ENCODE assay signal across 8 cellular contexts in genomic region chr7:148883233-148884048, GRCh38. TPM values are rescaled to one million over a fixed set of nuclear protein-coding genes. Genes with fewer than 3 reads are reported as not detected.
A peak's percentile ranks its signal among the peaks of the same experiment; 100 is the strongest.
DNase-seq lines count a peak whose midpoint lies in the region; ATAC-seq and TF ChIP-seq lines count a peak whose summit lies in the region.

No MANE protein-coding gene starts in this region.

- peak; percentile 20 for ATAC-seq in GM18873 (IDR thresholded peaks at IDR 0.05; ENCODE audit: low FRiP score, unreplicated experiment)
- ATAC-seq in HG03139 (IDR thresholded peaks at IDR 0.05; ENCODE audit: unreplicated experiment) = peak; percentile 28
- peak; percentile 10 to 18 for ATAC-seq in right cardiac atrium
- ATAC-seq in aorta (ENCODE audit: low FRiP score) = peak; percentile 37

- WGBS in right cardiac atrium = under 1% methylated on average over 90 of the region's 90 CpGs
- WGBS in aorta, 2 donors = 1% methylated on average over 57 to 90 of the region's 90 CpGs

- peak overlapping the region; percentile 40 for H3K27ac ChIP-seq in right cardiac atrium (ENCODE audit: low read length)
- no peak overlapping the region for H3K27ac ChIP-seq in rectal smooth muscle tissue (ENCODE audit: low read depth, low read length)
- no peak overlapping the region for H3K27ac ChIP-seq in aorta (ENCODE audit: low read depth in 1 of 2, low read length in 2 of 2)

- CTCF ChIA-PET in AG04449 (lab: Yijun Ruan, JAX) = interaction anchor here (0.9 to 1.6 kb wide), 2 partner anchors 58 to 109 kb away, joined by 3 to 5 read pairs; no protein-coding TSS in a partner anchor

- H3K4me1 ChIP-seq in right cardiac atrium (ENCODE audit: control insufficient read depth, insufficient read depth, low read length) = no peaks in the 10 kb centered on the region
- no peaks in the 10 kb centered on the region for H3K4me1 ChIP-seq in rectal smooth muscle tissue (ENCODE audit: control insufficient read depth, insufficient read depth, low read length)
- H3K4me1 ChIP-seq in aorta (ENCODE audit: control insufficient read depth in 1 of 2, insufficient read depth in 2 of 2, low read length in 2 of 2) = no peaks in the 10 kb centered on the region

- no peak for TF ChIP-seq CTCF in AG04449 (IDR thresholded peaks at IDR 0.05; ENCODE audit: insufficient read depth, low read length, missing control alignments)

- H3K27me3 ChIP-seq in right cardiac atrium (ENCODE audit: control insufficient read depth, insufficient read depth) (no peaks in the 10 kb centered on the region), rectal smooth muscle tissue (ENCODE audit: control insufficient read depth, insufficient read depth, low read length) (no peaks in the 10 kb centered on the region), aorta (ENCODE audit: control insufficient read depth in 1 of 2, insufficient read depth in 2 of 2, low read length in 1 of 2) (no peaks in the 10 kb centered on the region)

- DNase-seq in AG04449 (ENCODE audit: low read depth, low spot score) = no peak
- DNase-seq in SK-N-DZ (ENCODE audit: low spot score) = peak; percentile 51
- DNase-seq in activated naive CD8-positive, alpha-beta T cell treated with anti-CD3 and anti-CD28 coated beads, Interleukin-2, amount 50 U/mL, for 16 hours (ENCODE audit: low read depth, low spot score) = peak; percentile 21
- peak; percentile 46 to 75 (median 74) for DNase-seq in right cardiac atrium
- peak; percentile 65 to 85 for DNase-seq in aorta

- intact Hi-C loops in right cardiac atrium (cut with DNase I) (loop anchor here in 1 of 4 donors (10.0 kb wide), 1 partner anchor 81 kb away; no protein-coding TSS in a partner anchor), aorta (cut with DNase I) (loop anchor here (2.0 to 10.0 kb wide), 3 partner anchors 57 to 189 kb away; partner anchors contain the start of gene CUL1 (in 1 of the 2))

- H3K9ac ChIP-seq in rectal smooth muscle tissue (ENCODE audit: low read length) = peak overlapping the region; percentile 16

- no peaks in the 10 kb centered on the region for H3K9me3 ChIP-seq in right cardiac atrium (ENCODE audit: control insufficient read depth, low read length)
- no peaks in the 10 kb centered on the region for H3K9me3 ChIP-seq in aorta (ENCODE audit: control insufficient read depth, low read length)

- POLR2A ChIA-PET in AG04449 (lab: Yijun Ruan, JAX) = interaction anchor here (0.6 kb wide), 1 partner anchor 22 kb away, joined by 3 read pairs; no protein-coding TSS in a partner anchor

- peak overlapping the region; percentile 81 for H3K4me3 ChIP-seq in AG04449 (ENCODE audit: low read depth, low read length)
- H3K4me3 ChIP-seq in right cardiac atrium (ENCODE audit: low read length) = peak overlapping the region; percentile 97
- H3K4me3 ChIP-seq in rectal smooth muscle tissue (ENCODE audit: low read length) = peak overlapping the region; percentile 55
- H3K4me3 ChIP-seq in aorta (ENCODE audit: low read length in 2 of 2) = peak overlapping the region; percentile 68 to 98

- H3K36me3 ChIP-seq in rectal smooth muscle tissue (ENCODE audit: control insufficient read depth, insufficient read depth, low read length) = no peaks in the 10 kb centered on the region
- H3K36me3 ChIP-seq in aorta (ENCODE audit: control insufficient read depth in 1 of 2, insufficient read depth in 2 of 2, low read length in 1 of 2) = no peaks in the 10 kb centered on the region

RNA-seq across cellular contexts. Expression of gene EZH2, which starts 0.7 kb away (rescaled TPM):
- 55.2 and 64.4 TPM in 2 replicates for polyA plus RNA-seq in SK-N-DZ (2014; cell fraction: cytosol; rRNA removed)
- 220 and 281 TPM in 2 replicates for polyA plus RNA-seq in SK-N-DZ (2014; cell fraction: nucleus; rRNA removed)
- total RNA-seq in right cardiac atrium (1 to 10 TPM; 1.2 to 1.7 (median 1.2) TPM), aorta (1 to 10 TPM; 1.3 to 4.1 TPM)
- polyA plus RNA-seq in right cardiac atrium (0.68 TPM), aorta (1 to 10 TPM in 1 of 2 donors, under 1 TPM in 1; 0.75 to 1.3 TPM)
